In the genomic region with DNA sequence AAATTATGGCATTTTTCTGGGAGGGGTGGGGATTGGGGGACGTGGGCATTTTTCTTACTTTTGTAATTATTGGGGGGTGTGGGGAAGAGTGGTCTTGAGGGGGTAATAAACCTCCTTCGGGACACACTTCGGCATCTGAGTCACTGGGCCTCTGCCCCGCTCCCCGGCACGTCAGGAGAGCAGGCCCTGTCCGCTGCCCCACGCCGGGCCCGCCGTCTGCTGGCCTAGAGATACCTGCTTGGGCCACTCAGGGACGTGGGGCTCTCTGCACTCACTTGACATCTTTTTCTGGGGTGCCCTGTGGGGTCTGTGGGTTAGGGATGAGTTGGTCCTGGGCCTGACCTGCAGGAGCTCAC, we compare ENCODE assay signal across 9 cellular contexts. TPM values are rescaled to one million over a fixed set of nuclear protein-coding genes. Genes with fewer than 3 reads are reported as not detected.
DNase-seq lines count a peak whose midpoint lies in the region; ATAC-seq and TF ChIP-seq lines count a peak whose summit lies in the region.
"Had no signal": no experiment of that assay in that cellular context is flagged by ENCODE, and none has a peak within 500 bp of the region (broad histone marks: within the 10 kb centered on the region; RNA-seq: fewer than 3 reads in every experiment).

No MANE protein-coding gene starts in this region.

- TF ChIP-seq CTCF in CD4-positive, alpha-beta T cell (IDR thresholded peaks at IDR 0.05), result no peak
- TF ChIP-seq CTCF in OCI-LY7 (conservative IDR thresholded peaks at IDR 0.05; ENCODE audit: low read length), result no peak
- no peak for TF ChIP-seq CTCF in endodermal cell (conservative IDR thresholded peaks at IDR 0.05)
- no peak for TF ChIP-seq CTCF in progenitor cell of endocrine pancreas (IDR thresholded peaks at IDR 0.05; ENCODE audit: unreplicated experiment)

- no peaks in the 10 kb centered on the region for H4K20me1 ChIP-seq in OCI-LY7 (ENCODE audit: insufficient read depth, low read length)

- H3K9me2 ChIP-seq in OCI-LY7 (ENCODE audit: insufficient read depth, low read length), result no peaks in the 10 kb centered on the region

- H3K36me3 ChIP-seq in OCI-LY7 (ENCODE audit: insufficient read depth, low read length) (peaks cover 17% of the 10 kb centered on the region), endodermal cell (ENCODE audit: control insufficient read depth, insufficient read depth, low read length) (peaks cover 37% of the 10 kb centered on the region), HAP-1 (replicated peaks) (peaks cover 15% of the 10 kb centered on the region)

- no peaks in the 10 kb centered on the region for H3K27me3 ChIP-seq in CD4-positive, alpha-beta T cell (ENCODE audit: control insufficient read depth, insufficient read depth, low read length)
- H3K27me3 ChIP-seq in endodermal cell (ENCODE audit: control insufficient read depth, insufficient read depth, low read length, poor library complexity, severe bottlenecking), result no peaks in the 10 kb centered on the region
- no peaks in the 10 kb centered on the region for H3K27me3 ChIP-seq in HAP-1 (ENCODE audit: low read depth)

- BruUV-seq in OCI-LY7 (replicated peaks; lab: Mats Ljungman, UMichigan), result no TSS peak

- H3K27ac Mint-ChIP-seq in CD4-positive, alpha-beta T cell, result peak overlapping the region; percentile 97
- H3K27ac Mint-ChIP-seq in endodermal cell, result peak overlapping the region; percentile 98
- H3K27ac Mint-ChIP-seq in progenitor cell of endocrine pancreas, result peak overlapping the region; percentile 98

- POLR2A ChIA-PET in CD4-positive, alpha-beta T cell (lab: Charles Lee), result interaction anchor here (0.7 to 1.5 kb wide), 4 partner anchors 8 to 598 kb away, joined by 3 to 5 read pairs (median 4); partner anchors contain the start of genes PPP1R15A and TMEM143
- POLR2A ChIA-PET in OCI-LY7 (lab: Charles Lee), result interaction anchor here (0.6 kb wide), 1 partner anchor 78 kb away, joined by 10 read pairs; no protein-coding TSS in a partner anchor

- H3K9me3 ChIP-seq in CD4-positive, alpha-beta T cell (ENCODE audit: control insufficient read depth, low read length), result no peaks in the 10 kb centered on the region
- no peaks in the 10 kb centered on the region for H3K9me3 ChIP-seq in OCI-LY7 (ENCODE audit: low read length)
- no peaks in the 10 kb centered on the region for H3K9me3 ChIP-seq in endodermal cell (ENCODE audit: control insufficient read depth, low read length)
- no peaks in the 10 kb centered on the region for H3K9me3 ChIP-seq in HAP-1

- peak overlapping the region; percentile 55 for H3K27ac ChIP-seq in CD4-positive, alpha-beta T cell (ENCODE audit: low read depth, low read length)
- peak overlapping the region; percentile 54 for H3K27ac ChIP-seq in OCI-LY7 (ENCODE audit: low read depth, low read length, poor library complexity, severe bottlenecking)
- peak overlapping the region; percentile 49 for H3K27ac ChIP-seq in endodermal cell (ENCODE audit: low read depth, low read length)

- no peaks in the 10 kb centered on the region for H3K9me3 Mint-ChIP-seq in CD4-positive, alpha-beta T cell
- H3K9me3 Mint-ChIP-seq in endodermal cell (no peaks in the 10 kb centered on the region), progenitor cell of endocrine pancreas (ENCODE audit: low read depth) (no peaks in the 10 kb centered on the region)

- H3K79me2 ChIP-seq in OCI-LY7 (ENCODE audit: insufficient read depth, low read depth, low read length), result peaks cover 14% of the 10 kb centered on the region; the same call in 1 of the 2 replicates

- H3K4me1 ChIP-seq in OCI-LY7 (ENCODE audit: insufficient read depth, low read length, poor library complexity, severe bottlenecking) (peaks cover 35% of the 10 kb centered on the region), endodermal cell (ENCODE audit: control insufficient read depth, insufficient read depth, low read length) (peaks cover 14% of the 10 kb centered on the region), HAP-1 (peaks cover 16% of the 10 kb centered on the region)

- H3K4me3 Mint-ChIP-seq in CD4-positive, alpha-beta T cell, result peak overlapping the region; percentile 59
- no peak overlapping the region for H3K4me3 Mint-ChIP-seq in endodermal cell
- H3K4me3 Mint-ChIP-seq in progenitor cell of endocrine pancreas (ENCODE audit: low read depth), result peak overlapping the region; percentile 48

- no peak overlapping the region for H3K9ac ChIP-seq in endodermal cell (ENCODE audit: extremely low read depth, low read length, poor library complexity, severe bottlenecking)

- peaks cover 29% of the 10 kb centered on the region for H3K36me3 Mint-ChIP-seq in CD4-positive, alpha-beta T cell (ENCODE audit: low read depth)
- H3K36me3 Mint-ChIP-seq in endodermal cell (ENCODE audit: low read depth) (peaks cover 47% of the 10 kb centered on the region), progenitor cell of endocrine pancreas (ENCODE audit: insufficient read depth) (peaks cover 22% of the 10 kb centered on the region)

- peak overlapping the region; percentile 94 for H3K4me2 ChIP-seq in OCI-LY7 (ENCODE audit: low read length)

- DNase-seq in CD4-positive, alpha-beta T cell, result no peak
- DNase-seq in OCI-LY7 (ENCODE audit: low spot score), result no peak
- peak; percentile 56 for DNase-seq in endodermal cell
- no peak for DNase-seq in progenitor cell of endocrine pancreas (ENCODE audit: low spot score, unreplicated experiment)
- DNase-seq in NCI-H524 (lab: John Stamatoyannopoulos, UW), result no peak
- DNase-seq in HAP-1 (ENCODE audit: low spot score in 2 of 2), result no peak
- DNase-seq in inferior parietal cortex (ENCODE audit: extremely low spot score), result no peak
- DNase-seq: stimulated activated CD4-positive, alpha-beta T cell treated with anti-CD3 and anti-CD28 coated beads, Interleukin-12 subunit alpha, Interleukin-12 subunit beta, amount 100 ng/mL, for 4 hours had no signal

- intact Hi-C loops in CD4-positive, alpha-beta T cell (cut with DNase I, micrococcal nuclease), result no loop called here
- intact Hi-C loops in OCI-LY7 (cut with micrococcal nuclease; ENCODE audit: unreplicated experiment), result no loop called here

- H3K4me3 ChIP-seq in OCI-LY7 (ENCODE audit: low read depth, low read length, poor library complexity, severe bottlenecking) (no peak overlapping the region), endodermal cell (ENCODE audit: low read length) (no peak overlapping the region), HAP-1 (no peak overlapping the region)

- 0 to 82% methylated on average over 1 to 12 of the region's 12 CpGs for WGBS in endodermal cell (ENCODE audit: insufficient coverage in 1 of 2, insufficient read length in 1 of 2), 2 experiments

- H2AFZ ChIP-seq in OCI-LY7 (ENCODE audit: low read length), result no peak overlapping the region

- in situ Hi-C loops in HAP-1 (cut with MboI; ENCODE audit: low sequenced_read_pairs), result loop anchor here (10.0 kb wide), 1 partner anchor 317 kb away; the partner anchor contains the start of gene CA11

- no peaks in the 10 kb centered on the region for H3K27me3 Mint-ChIP-seq in CD4-positive, alpha-beta T cell
- H3K27me3 Mint-ChIP-seq in endodermal cell (ENCODE audit: insufficient read depth) (peaks cover 2% of the 10 kb centered on the region), progenitor cell of endocrine pancreas (no peaks in the 10 kb centered on the region)

- H3K4me1 Mint-ChIP-seq in CD4-positive, alpha-beta T cell (ENCODE audit: low read depth), result peaks cover 58% of the 10 kb centered on the region
- H3K4me1 Mint-ChIP-seq in endodermal cell (peaks cover 18% of the 10 kb centered on the region), progenitor cell of endocrine pancreas (ENCODE audit: low read depth) (peaks cover 40% of the 10 kb centered on the region)

- CTCF ChIA-PET in CD4-positive, alpha-beta T cell (lab: Charles Lee), result interaction anchor here (1.0 to 1.1 kb wide), 2 partner anchors 9 to 32 kb away, joined by 3 to 5 read pairs; partner anchors contain the start of genes GYS1 and RUVBL2
- CTCF ChIA-PET in OCI-LY7 (lab: Charles Lee; ENCODE audit: unreplicated experiment), result interaction anchor here (1.2 kb wide), 1 partner anchor 75 kb away, joined by 5 read pairs; no protein-coding TSS in a partner anchor

- ATAC-seq in CD4-positive, alpha-beta T cell (ENCODE audit: poor library complexity), result no peak
- ATAC-seq in HG03175 (IDR thresholded peaks at IDR 0.05; ENCODE audit: unreplicated experiment), result no peak

RNA-seq across cellular contexts. Expression of gene FTL, which starts 3.5 kb away (rescaled TPM):
- 100 to 1,000 TPM; 616 to 627 TPM for total RNA-seq in CD4-positive, alpha-beta T cell
- total RNA-seq in OCI-LY7 (2014; rRNA removed; shearing (Covaris generic)), result 562 and 602 TPM in 2 replicates
- total RNA-seq in OCI-LY7 (2022), result 438 and 467 TPM in 2 replicates
- total RNA-seq in endodermal cell, result 1,000 to 10,000 TPM; 1,784 to 3,181 TPM
- polyA plus RNA-seq in endodermal cell (2013, experiment 1 of 2), result 1,418 TPM
- 1,365 TPM for polyA plus RNA-seq in endodermal cell (2013, experiment 2 of 2)
- total RNA-seq in progenitor cell of endocrine pancreas, result 2,544 and 2,716 TPM in 2 replicates

RNA-seq across cellular contexts. Expression of gene BAX, which starts 7.0 kb away (rescaled TPM):
- 10 to 100 TPM; 52.9 to 60.4 TPM for total RNA-seq in CD4-positive, alpha-beta T cell
- total RNA-seq in OCI-LY7 (2014; rRNA removed; shearing (Covaris generic)), result 94.9 and 95.2 TPM in 2 replicates
- total RNA-seq in OCI-LY7 (2022) (83.9 and 93.7 TPM in 2 replicates), endodermal cell (100 to 1,000 TPM; 172 to 184 TPM), progenitor cell of endocrine pancreas (141 and 153 TPM in 2 replicates)
- 129 TPM for polyA plus RNA-seq in endodermal cell (2013, experiment 1 of 2)
- 117 TPM for polyA plus RNA-seq in endodermal cell (2013, experiment 2 of 2)

RNA-seq across cellular contexts. Expression of gene DHDH, which starts 28.2 kb away (rescaled TPM):
- total RNA-seq in CD4-positive, alpha-beta T cell, result 1 to 10 TPM; 1.1 to 1.8 TPM
- not detected in 2 replicates for total RNA-seq in OCI-LY7 (2014; rRNA removed; shearing (Covaris generic))
- total RNA-seq in OCI-LY7 (2022) (0.53 TPM in 1 of 2 replicates, not detected in the other), endodermal cell (1 to 10 TPM in 1 of 2 donors, under 1 TPM in 1; 0.44 to 2.3 TPM), progenitor cell of endocrine pancreas (1.1 and 1.8 TPM in 2 replicates)
- 1.2 TPM for polyA plus RNA-seq in endodermal cell (2013, experiment 1 of 2)
- polyA plus RNA-seq in endodermal cell (2013, experiment 2 of 2), result 1.2 TPM

RNA-seq across cellular contexts. Expression of gene GYS1, which starts 31.5 kb away (rescaled TPM):
- 10 to 100 TPM; 13.2 to 14.1 TPM for total RNA-seq in CD4-positive, alpha-beta T cell
- 12.5 and 20.0 TPM in 2 replicates for total RNA-seq in OCI-LY7 (2014; rRNA removed; shearing (Covaris generic))
- total RNA-seq in OCI-LY7 (2022) (28.9 and 29.9 TPM in 2 replicates), endodermal cell (10 to 100 TPM; 63.5 to 69.1 TPM), progenitor cell of endocrine pancreas (57.4 and 65.8 TPM in 2 replicates)
- 34.7 TPM for polyA plus RNA-seq in endodermal cell (2013, experiment 1 of 2)
- 34.4 TPM for polyA plus RNA-seq in endodermal cell (2013, experiment 2 of 2)

RNA-seq across cellular contexts. Expression of gene RUVBL2, which starts 32.0 kb away (rescaled TPM):
- 10 to 100 TPM; 10.7 to 12.3 TPM for total RNA-seq in CD4-positive, alpha-beta T cell
- 265 and 272 TPM in 2 replicates for total RNA-seq in OCI-LY7 (2014; rRNA removed; shearing (Covaris generic))
- total RNA-seq in OCI-LY7 (2022) (125 and 146 TPM in 2 replicates), endodermal cell (100 to 1,000 TPM; 101 to 112 TPM), progenitor cell of endocrine pancreas (81.5 and 83.0 TPM in 2 replicates)
- 71.4 TPM for polyA plus RNA-seq in endodermal cell (2013, experiment 1 of 2)
- 65.0 TPM for polyA plus RNA-seq in endodermal cell (2013, experiment 2 of 2)
